ENCODE assay signal across 18 cellular contexts in genomic region chr1:86924324-86924960, GRCh38. TPM values are rescaled to one million over a fixed set of nuclear protein-coding genes. Genes with fewer than 3 reads are reported as not detected.
DNase-seq lines count a peak whose midpoint lies in the region; ATAC-seq and TF ChIP-seq lines count a peak whose summit lies in the region.
"Had no signal": no experiment of that assay in that cellular context is flagged by ENCODE, and none has a peak within 500 bp of the region (broad histone marks: within the 10 kb centered on the region; RNA-seq: fewer than 3 reads in every experiment).

No MANE protein-coding gene starts in this region.

- CTCF ChIA-PET in activated CD8-positive, alpha-beta T cell treated with anti-CD3 and anti-CD28 coated beads, Interleukin-2, amount 10 ng/mL, durations not matched to agents 7 days and 5 days (lab: Charles Lee): interaction anchor here (1.0 kb wide), 1 partner anchor 39 kb away, joined by 3 read pairs; no protein-coding TSS in a partner anchor

- H3K27ac Mint-ChIP-seq in HFFc6 (no peak overlapping the region), endodermal cell (no peak overlapping the region)
- no peak overlapping the region for H3K27ac Mint-ChIP-seq in activated CD8-positive, alpha-beta T cell treated with anti-CD3 and anti-CD28 coated beads, Interleukin-2, amount 10 ng/mL, durations not matched to agents 7 days and 5 days
- H3K27ac Mint-ChIP-seq: B cell; CD14-positive monocyte; CD4-positive, alpha-beta T cell; CD8-positive, alpha-beta memory T cell; GM23338; H9 had no signal

- peak; percentile 18; the same call in 1 of the 2 replicates for TF ChIP-seq CTCF in HFFc6 (IDR thresholded peaks at IDR 0.05)
- TF ChIP-seq CTCF in endodermal cell (conservative IDR thresholded peaks at IDR 0.05): no peak
- TF ChIP-seq CTCF in foreskin fibroblast (IDR thresholded peaks at IDR 0.05; ENCODE audit: low read depth, low read length): no peak

- POLR2A ChIA-PET in activated CD8-positive, alpha-beta T cell treated with anti-CD3 and anti-CD28 coated beads, Interleukin-2, amount 10 ng/mL, durations not matched to agents 7 days and 5 days (lab: Charles Lee): no interaction called here

- peaks cover 35 to 70% (median 62%) of the 10 kb centered on the region in 11 experiments for H3K36me3 ChIP-seq in BLaER1 treated with 17β-estradiol and CSF1 and Interleukin-3, amounts not matched to agents 10 nM and 100 nM
- H3K36me3 ChIP-seq in endodermal cell (ENCODE audit: control insufficient read depth, insufficient read depth, low read length): peaks cover 5% of the 10 kb centered on the region
- no peaks in the 10 kb centered on the region for H3K36me3 ChIP-seq in effector memory CD4-positive, alpha-beta T cell (ENCODE audit: control insufficient read depth, insufficient read depth, low read length)

- peaks cover 58 to 80% (median 76%) of the 10 kb centered on the region in 11 experiments for H3K9me3 ChIP-seq in BLaER1 treated with 17β-estradiol and CSF1 and Interleukin-3, amounts not matched to agents 10 nM and 100 nM (replicated peaks in 1 of 11)
- H3K9me3 ChIP-seq in endodermal cell (ENCODE audit: control insufficient read depth, low read length): peaks cover 58% of the 10 kb centered on the region
- no peaks in the 10 kb centered on the region for H3K9me3 ChIP-seq in effector memory CD4-positive, alpha-beta T cell (ENCODE audit: control insufficient read depth, low read length)

- H3K4me3 ChIP-seq in BLaER1 treated with 17β-estradiol and CSF1 and Interleukin-3, amounts not matched to agents 10 nM and 100 nM: peak overlapping the region in 8 of 10 experiments; percentile 3 to 43 (median 24); a peak in 7 of 20 replicates
- H3K4me3 ChIP-seq in endodermal cell (ENCODE audit: low read length) (peak overlapping the region; percentile 37), foreskin fibroblast (ENCODE audit: low read depth in 1 of 2, low read length in 2 of 2) (no peak overlapping the region)
- H3K4me3 ChIP-seq in effector memory CD4-positive, alpha-beta T cell (ENCODE audit: insufficient read depth, low read depth, low read length, poor library complexity, severe bottlenecking): no peak overlapping the region
- H3K4me3 ChIP-seq: BLaER1, GM23338 had no signal

- H3K27me3 ChIP-seq in BLaER1 treated with 17β-estradiol and CSF1 and Interleukin-3, amounts not matched to agents 10 nM and 100 nM: no peaks in the 10 kb centered on the region
- H3K27me3 ChIP-seq in endodermal cell (ENCODE audit: control insufficient read depth, insufficient read depth, low read length, poor library complexity, severe bottlenecking): no peaks in the 10 kb centered on the region
- H3K27me3 ChIP-seq in effector memory CD4-positive, alpha-beta T cell (replicated peaks; ENCODE audit: control insufficient read depth, insufficient read depth, low read length, poor library complexity, severe bottlenecking): no peaks in the 10 kb centered on the region
- H3K27me3 ChIP-seq: BLaER1 had no signal

- ATAC-seq in activated CD8-positive, alpha-beta T cell treated with anti-CD3 and anti-CD28 coated beads, Interleukin-2, amount 10 ng/mL, durations not matched to agents 7 days and 5 days: no peak
- ATAC-seq: GM23338, HCT116 had no signal

- H4K20me1 ChIP-seq in BLaER1 treated with 17β-estradiol and CSF1 and Interleukin-3, amounts not matched to agents 10 nM and 100 nM: peaks cover 0 to 54% (median 7%) of the 10 kb centered on the region in 11 experiments; a peak in 12 of 22 replicates
- H4K20me1 ChIP-seq: BLaER1 had no signal

- no peak overlapping the region for H3K4me2 ChIP-seq in BLaER1 treated with 17β-estradiol and CSF1 and Interleukin-3, amounts not matched to agents 10 nM and 100 nM
- H3K4me2 ChIP-seq: BLaER1, GM23338 had no signal

- no peak for DNase-seq in HFFc6
- DNase-seq in endodermal cell: no peak
- no peak for DNase-seq in activated CD8-positive, alpha-beta T cell treated with anti-CD3 and anti-CD28 coated beads, Interleukin-2, amount 10 ng/mL, durations not matched to agents 7 days and 5 days
- no peak for DNase-seq in foreskin fibroblast
- no peak for DNase-seq in effector memory CD4-positive, alpha-beta T cell
- DNase-seq: CD4-positive, alpha-beta T cell; CD8-positive, alpha-beta memory T cell; DMS 273 treated with DMSO at 0.1 percent for 48 hours; DMS79; EL; GDM1; H9 had no signal

- no peak overlapping the region for H3K27ac ChIP-seq in BLaER1 treated with 17β-estradiol and CSF1 and Interleukin-3, amounts not matched to agents 10 nM and 100 nM
- no peak overlapping the region for H3K27ac ChIP-seq in endodermal cell (ENCODE audit: low read depth, low read length)
- H3K27ac ChIP-seq in effector memory CD4-positive, alpha-beta T cell (ENCODE audit: insufficient read depth, low read length, poor library complexity, severe bottlenecking): no peak overlapping the region
- H3K27ac ChIP-seq: BLaER1 had no signal

- H3K27me3 Mint-ChIP-seq in HFFc6 (ENCODE audit: insufficient read depth) (no peaks in the 10 kb centered on the region), endodermal cell (ENCODE audit: insufficient read depth) (no peaks in the 10 kb centered on the region)
- H3K27me3 Mint-ChIP-seq in activated CD8-positive, alpha-beta T cell treated with anti-CD3 and anti-CD28 coated beads, Interleukin-2, amount 10 ng/mL, durations not matched to agents 7 days and 5 days (ENCODE audit: low read depth): no peaks in the 10 kb centered on the region
- H3K27me3 Mint-ChIP-seq: B cell; CD4-positive, alpha-beta T cell; CD8-positive, alpha-beta memory T cell had no signal

- H3K9me3 Mint-ChIP-seq in HFFc6: peaks cover 33% of the 10 kb centered on the region
- H3K9me3 Mint-ChIP-seq in endodermal cell: peaks cover 53% of the 10 kb centered on the region
- peaks cover 32% of the 10 kb centered on the region for H3K9me3 Mint-ChIP-seq in activated CD8-positive, alpha-beta T cell treated with anti-CD3 and anti-CD28 coated beads, Interleukin-2, amount 10 ng/mL, durations not matched to agents 7 days and 5 days (ENCODE audit: insufficient read depth)

- H3K36me3 Mint-ChIP-seq in HFFc6 (ENCODE audit: low read depth) (peaks cover 39% of the 10 kb centered on the region), endodermal cell (ENCODE audit: low read depth) (peaks cover 40% of the 10 kb centered on the region)
- H3K36me3 Mint-ChIP-seq in activated CD8-positive, alpha-beta T cell treated with anti-CD3 and anti-CD28 coated beads, Interleukin-2, amount 10 ng/mL, durations not matched to agents 7 days and 5 days (ENCODE audit: low read depth): peaks cover 39% of the 10 kb centered on the region

- H3K4me3 Mint-ChIP-seq in HFFc6: no peak overlapping the region
- no peak overlapping the region for H3K4me3 Mint-ChIP-seq in endodermal cell
- no peak overlapping the region for H3K4me3 Mint-ChIP-seq in activated CD8-positive, alpha-beta T cell treated with anti-CD3 and anti-CD28 coated beads, Interleukin-2, amount 10 ng/mL, durations not matched to agents 7 days and 5 days
- H3K4me3 Mint-ChIP-seq: B cell; CD14-positive monocyte; CD4-positive, alpha-beta T cell; GM23338 had no signal

- 96% methylated on average over 5 to 8 of the region's 8 CpGs for WGBS in endodermal cell (ENCODE audit: insufficient coverage in 1 of 2, insufficient read length in 1 of 2), 2 experiments

- peaks cover 0 to 42% (median 2%) of the 10 kb centered on the region in 10 experiments; a peak in 8 of 20 replicates for H3K4me1 ChIP-seq in BLaER1 treated with 17β-estradiol and CSF1 and Interleukin-3, amounts not matched to agents 10 nM and 100 nM
- peaks cover 2% of the 10 kb centered on the region for H3K4me1 ChIP-seq in endodermal cell (ENCODE audit: control insufficient read depth, insufficient read depth, low read length)
- H3K4me1 ChIP-seq in effector memory CD4-positive, alpha-beta T cell (ENCODE audit: control insufficient read depth, insufficient read depth, low read length, poor library complexity, severe bottlenecking): no peaks in the 10 kb centered on the region
- H3K4me1 ChIP-seq: BLaER1 had no signal

- H3K9ac ChIP-seq in BLaER1 treated with 17β-estradiol and CSF1 and Interleukin-3, amounts not matched to agents 10 nM and 100 nM: no peak overlapping the region
- no peak overlapping the region for H3K9ac ChIP-seq in endodermal cell (ENCODE audit: extremely low read depth, low read length, poor library complexity, severe bottlenecking)
- H3K9ac ChIP-seq: BLaER1 had no signal

- peaks cover 15% of the 10 kb centered on the region for H3K4me1 Mint-ChIP-seq in HFFc6 (ENCODE audit: low read depth)
- H3K4me1 Mint-ChIP-seq in endodermal cell: peaks cover 13% of the 10 kb centered on the region
- peaks cover 14% of the 10 kb centered on the region for H3K4me1 Mint-ChIP-seq in activated CD8-positive, alpha-beta T cell treated with anti-CD3 and anti-CD28 coated beads, Interleukin-2, amount 10 ng/mL, durations not matched to agents 7 days and 5 days (ENCODE audit: low read depth)
- H3K4me1 Mint-ChIP-seq: H9 had no signal

RNA-seq across cellular contexts. Expression of gene HS2ST1, which starts 10.0 kb away (rescaled TPM):
- 10 to 100 TPM; 23.8 to 26.8 (median 24.8) TPM for total RNA-seq in HFFc6 (2021; fragmentation: NEBNext Ultra II Directional; extraction: Animal tissue kit (Norgen Biotek cat#: 25700))
- 10 to 100 TPM; 29.0 to 31.5 TPM for total RNA-seq in endodermal cell
- polyA plus RNA-seq in endodermal cell (2013, experiment 1 of 2): 34.5 TPM
- polyA plus RNA-seq in endodermal cell (2013, experiment 2 of 2): 28.2 TPM
- 10 to 100 TPM; 20.9 to 25.3 TPM for total RNA-seq in activated CD8-positive, alpha-beta T cell treated with anti-CD3 and anti-CD28 coated beads, Interleukin-2, amount 10 ng/mL, durations not matched to agents 7 days and 5 days

RNA-seq across cellular contexts. Expression of gene SELENOF, which starts 10.5 kb away (rescaled TPM):
- 100 to 1,000 TPM; 251 to 322 (median 278) TPM for total RNA-seq in HFFc6 (2021; fragmentation: NEBNext Ultra II Directional; extraction: Animal tissue kit (Norgen Biotek cat#: 25700))
- 100 to 1,000 TPM; 140 to 166 TPM for total RNA-seq in endodermal cell
- 115 TPM for polyA plus RNA-seq in endodermal cell (2013, experiment 1 of 2)
- polyA plus RNA-seq in endodermal cell (2013, experiment 2 of 2): 117 TPM
- 100 to 1,000 TPM; 137 to 147 TPM for total RNA-seq in activated CD8-positive, alpha-beta T cell treated with anti-CD3 and anti-CD28 coated beads, Interleukin-2, amount 10 ng/mL, durations not matched to agents 7 days and 5 days

Comparison
In these comparisons a context has a peak if more than half of its experiments do, and no peak if none do; other contexts are left out.
1. H3K4me3 ChIP-seq: peak in BLaER1 treated with 17β-estradiol and CSF1 and Interleukin-3, amounts not matched to agents 10 nM and 100 nM (8 of 10) and endodermal cell (single experiment); none in foreskin fibroblast (0 of 2) and effector memory CD4-positive, alpha-beta T cell (single experiment).